ENCODE assay signal across 9 cellular contexts in genomic region chr11:109939176-109939810, GRCh38.
DNase-seq lines count a peak whose midpoint lies in the region; ATAC-seq and TF ChIP-seq lines count a peak whose summit lies in the region.
"Had no signal": no experiment of that assay in that cellular context is flagged by ENCODE, and none has a peak within 500 bp of the region (broad histone marks: within the 10 kb centered on the region; RNA-seq: fewer than 3 reads in every experiment).

No MANE protein-coding gene starts in this region.

- TF ChIP-seq POLR2A in breast epithelium (IDR thresholded peaks at IDR 0.05) = no peak

- H3K9me3 ChIP-seq in breast epithelium = no peaks in the 10 kb centered on the region

- no peak overlapping the region for H3K4me3 ChIP-seq in breast epithelium
- H3K4me3 ChIP-seq: skin epidermis had no signal

- H3K36me3 ChIP-seq in breast epithelium = no peaks in the 10 kb centered on the region

- H3K27me3 ChIP-seq in breast epithelium = no peaks in the 10 kb centered on the region

- ATAC-seq in HG03432 (IDR thresholded peaks at IDR 0.05; ENCODE audit: unreplicated experiment) = peak; percentile 67
- no peak for ATAC-seq in HG03442 (IDR thresholded peaks at IDR 0.05; ENCODE audit: unreplicated experiment)
- ATAC-seq in GM18498 (IDR thresholded peaks at IDR 0.05; ENCODE audit: unreplicated experiment) = no peak
- no peak for ATAC-seq in HG02970 (IDR thresholded peaks at IDR 0.05; ENCODE audit: low FRiP score, unreplicated experiment)

- H3K4me1 ChIP-seq in breast epithelium = no peaks in the 10 kb centered on the region

- DNase-seq in Daoy (ENCODE audit: low read depth) (peak; percentile 66), NCI-H69 (lab: John Stamatoyannopoulos, UW) (peak; percentile 94), breast epithelium (ENCODE audit: low spot score in 2 of 2) (no peak), kidney tubule cell (ENCODE audit: low spot score) (peak; percentile 81)

- intact Hi-C loops in breast epithelium (cut with DNase I; ENCODE audit: low total_unique reads) = no loop called here

- peak in 2 of 3 donors; percentile 13 to 15 for TF ChIP-seq CTCF in breast epithelium (IDR thresholded peaks at IDR 0.05)

- no peak overlapping the region for H3K27ac ChIP-seq in breast epithelium
- H3K27ac ChIP-seq: skin epidermis had no signal

Comparison
In these comparisons a context has a peak if more than half of its experiments do, and no peak if none do; other contexts are left out.
1. DNase-seq: peak in Daoy (single experiment), NCI-H69 (single experiment) and kidney tubule cell (single experiment); none in breast epithelium (0 of 2).